In genomic region chr6:32845381-32845884, GRCh38 we compare ENCODE assay signal across 9 cellular contexts. TPM values are rescaled to one million over a fixed set of nuclear protein-coding genes. Genes with fewer than 3 reads are reported as not detected.
DNase-seq lines count a peak whose midpoint lies in the region; ATAC-seq, FAIRE-seq and TF ChIP-seq lines count a peak whose summit lies in the region.
"Had no signal": no experiment of that assay in that cellular context is flagged by ENCODE, and none has a peak within 500 bp of the region (broad histone marks: within the 10 kb centered on the region; RNA-seq: fewer than 3 reads in every experiment).

No MANE protein-coding gene starts in this region.

- H3K4me3 Mint-ChIP-seq in activated CD4-positive, alpha-beta memory T cell treated with anti-CD3 and anti-CD28 coated beads, Interleukin-2, amount 10 ng/mL, durations not matched to agents 7 days and 5 days: peak overlapping the region; percentile 97

- intact Hi-C loops in HepG2 (cut with micrococcal nuclease; ENCODE audit: unreplicated experiment) (no loop called here), transverse colon (cut with DNase I; ENCODE audit: low total_unique reads) (no loop called here)

- H3K9me3 Mint-ChIP-seq in activated CD4-positive, alpha-beta memory T cell treated with anti-CD3 and anti-CD28 coated beads, Interleukin-2, amount 10 ng/mL, durations not matched to agents 7 days and 5 days: no peaks in the 10 kb centered on the region
- H3K9me3 Mint-ChIP-seq: nephron had no signal

- no peak for TF ChIP-seq CTCF in HepG2 (CRISPR knock-in tag; IDR thresholded peaks at IDR 0.05)
- TF ChIP-seq CTCF in transverse colon (IDR thresholded peaks at IDR 0.05): no peak
- no peak for TF ChIP-seq CTCF in foreskin fibroblast (IDR thresholded peaks at IDR 0.05; ENCODE audit: low read depth, low read length)

- no peaks in the 10 kb centered on the region for H3K27me3 Mint-ChIP-seq in activated CD4-positive, alpha-beta memory T cell treated with anti-CD3 and anti-CD28 coated beads, Interleukin-2, amount 10 ng/mL, durations not matched to agents 7 days and 5 days

- TF ChIP-seq RAD21 in HepG2 (CRISPR knock-in tag; IDR thresholded peaks at IDR 0.05): no peak

- no peak for TF ChIP-seq EP300 in HepG2 (IDR thresholded peaks at IDR 0.05; ENCODE audit: low read depth in 2 of 2, low read length in 2 of 2)
- no peak for TF ChIP-seq EP300 in HepG2 (CRISPR knock-in tag; IDR thresholded peaks at IDR 0.05; ENCODE audit: borderline replicate concordance)
- no peak for TF ChIP-seq EP300 in transverse colon (IDR thresholded peaks at IDR 0.05; ENCODE audit: low read depth)

- H3K27me3 ChIP-seq in HepG2 (ENCODE audit: control insufficient read depth in 1 of 2, insufficient read depth in 2 of 2, low read length in 2 of 2): no peaks in the 10 kb centered on the region; a peak in 1 of 5 replicates
- no peaks in the 10 kb centered on the region for H3K27me3 ChIP-seq in transverse colon

- H3K4me3 ChIP-seq in HepG2 (replicated peaks in 1 of 3; ENCODE audit: insufficient read depth in 1 of 3, low read depth in 2 of 3, low read length in 3 of 3) (no peak overlapping the region), transverse colon (peak overlapping the region in 2 of 4 donors; percentile 74 to 94), foreskin fibroblast (ENCODE audit: low read depth in 1 of 2, low read length in 2 of 2) (no peak overlapping the region)

- DNase-seq in activated T-cell treated with anti-CD3 and anti-CD28 coated beads for 24 hours (ENCODE audit: low read depth) (peak; percentile 35), activated T-cell treated with anti-CD3 and anti-CD28 coated beads for 4 hours (no peak), HepG2 (ENCODE audit: low spot score) (no peak), transverse colon (peak; percentile 45), NCI-H1105 treated with DMSO at 0.1 percent for 48 hours (lab: John Stamatoyannopoulos, UW) (no peak), foreskin fibroblast (no peak), DMS153 (lab: John Stamatoyannopoulos, UW) (no peak)
- DNase-seq in activated CD4-positive, alpha-beta memory T cell treated with anti-CD3 and anti-CD28 coated beads, Interleukin-2, amount 10 ng/mL, durations not matched to agents 7 days and 5 days: peak; percentile 66

- peaks cover 95% of the 10 kb centered on the region for H3K36me3 Mint-ChIP-seq in activated CD4-positive, alpha-beta memory T cell treated with anti-CD3 and anti-CD28 coated beads, Interleukin-2, amount 10 ng/mL, durations not matched to agents 7 days and 5 days (ENCODE audit: low read depth)

- FAIRE-seq in HepG2 (lab: Jason Lieb, UNC): no peak

- H3K9me3 ChIP-seq in HepG2 (ENCODE audit: low read length): no peaks in the 10 kb centered on the region
- H3K9me3 ChIP-seq in transverse colon: no peaks in the 10 kb centered on the region

- peak overlapping the region; percentile 99 for H3K27ac Mint-ChIP-seq in activated CD4-positive, alpha-beta memory T cell treated with anti-CD3 and anti-CD28 coated beads, Interleukin-2, amount 10 ng/mL, durations not matched to agents 7 days and 5 days

- H3K27ac ChIP-seq in HepG2 (ENCODE audit: extremely low read length, insufficient read depth, low read length) (no peak overlapping the region), transverse colon (peak overlapping the region; percentile 90 to 98 (median 98))

- WGBS in HepG2 (ENCODE audit: low lambda C conversion rate): 82% methylated on average over 5 of the region's 10 CpGs
- 51 to 59% methylated on average over 3 to 10 of the region's 10 CpGs for WGBS in transverse colon (ENCODE audit: low coverage in 1 of 2), 2 donors

- ATAC-seq in HepG2: no peak

- no peaks in the 10 kb centered on the region for H4K20me1 ChIP-seq in HepG2 (ENCODE audit: insufficient read depth, low read length)

- no peak overlapping the region for H3K4me2 ChIP-seq in HepG2 (ENCODE audit: low read depth, low read length)

- H3K4me1 Mint-ChIP-seq in activated CD4-positive, alpha-beta memory T cell treated with anti-CD3 and anti-CD28 coated beads, Interleukin-2, amount 10 ng/mL, durations not matched to agents 7 days and 5 days: peaks cover 66% of the 10 kb centered on the region

- H3K4me1 ChIP-seq in HepG2 (ENCODE audit: insufficient read depth, low read length): peaks cover 16% of the 10 kb centered on the region
- peaks cover 0 to 53% (median 20%) of the 10 kb centered on the region in 4 donors for H3K4me1 ChIP-seq in transverse colon

- peaks cover 1 to 6% of the 10 kb centered on the region in 2 experiments; a peak in 2 of 5 replicates for H3K36me3 ChIP-seq in HepG2 (replicated peaks in 1 of 2; ENCODE audit: control insufficient read depth in 1 of 2, insufficient read depth in 2 of 2, low read length in 2 of 2)
- H3K36me3 ChIP-seq in transverse colon: peaks cover 0 to 48% (median 16%) of the 10 kb centered on the region in 4 donors

- BruUV-seq in HepG2 (replicated peaks; lab: Mats Ljungman, UMichigan): no TSS peak

- CTCF ChIA-PET in activated CD4-positive, alpha-beta memory T cell treated with anti-CD3 and anti-CD28 coated beads, Interleukin-2, amount 10 ng/mL, durations not matched to agents 7 days and 5 days (lab: Charles Lee): interaction anchor here (0.6 to 3.9 kb wide), 11 partner anchors 11 to 499 kb away, joined by 3 to 96 read pairs (median 5); partner anchors contain the start of genes HLA-DMA, PSMB9 and TAP1
- CTCF ChIA-PET in HepG2 (lab: Yijun Ruan, JAX; ENCODE audit: low intra/inter-chr PET ratio, low total read pairs): no interaction called here

- POLR2A ChIA-PET in activated CD4-positive, alpha-beta memory T cell treated with anti-CD3 and anti-CD28 coated beads, Interleukin-2, amount 10 ng/mL, durations not matched to agents 7 days and 5 days (lab: Charles Lee): interaction anchor here (0.8 to 16.8 kb wide), 30 partner anchors 8 to 1010 kb away, joined by 3 to 1055 read pairs (median 4); partner anchors contain the start of genes ATF6B, BRD2, GPSM3 and HLA-DMA
- POLR2A ChIA-PET in HepG2 (lab: Yijun Ruan, JAX): interaction anchor here (0.9 to 3.0 kb wide), 5 partner anchors 8 to 127 kb away, joined by 4 to 41 read pairs (median 6); partner anchors contain the start of genes PSMB9 and TAP1

- no peak overlapping the region for H2AFZ ChIP-seq in HepG2 (ENCODE audit: low read length)

- no peak overlapping the region for H3K9ac ChIP-seq in HepG2 (ENCODE audit: insufficient read depth, low read depth, low read length)

- in situ Hi-C loops in HepG2 (cut with HindIII; ENCODE audit: extremely low pct_ligation_motif_present, low pct_unique_long_range_greater_than_20kb): no loop called here
- in situ Hi-C loops in transverse colon (cut with MboI; ENCODE audit: low pct_ligation_motif_present in 1 of 4, low pct_unique_long_range_greater_than_20kb in 1 of 4, low sequenced_read_pairs in 3 of 4): no loop called here

- TF ChIP-seq POLR2A in HepG2 (IDR thresholded peaks at IDR 0.05; ENCODE audit: insufficient read depth in 1 of 2, low read depth in 2 of 2, low read length in 2 of 2) (no peak), transverse colon (IDR thresholded peaks at IDR 0.05) (no peak)

- no peaks in the 10 kb centered on the region for H3K79me2 ChIP-seq in HepG2 (ENCODE audit: insufficient read depth, low read length)

RNA-seq across cellular contexts. Expression of gene PSMB8, which starts 1.6 kb away (rescaled TPM):
- total RNA-seq in activated CD4-positive, alpha-beta memory T cell treated with anti-CD3 and anti-CD28 coated beads, Interleukin-2, amount 10 ng/mL, durations not matched to agents 7 days and 5 days: 100 to 1,000 TPM; 389 to 401 TPM
- total RNA-seq in HepG2 (2016; rRNA removed; fragmentation: Illumina TruSeq; extraction: Trizol): 64.7 and 74.9 TPM in 2 replicates
- total RNA-seq in HepG2 (2016; cell fraction: cytosol; rRNA removed; fragmentation: Illumina TruSeq; extraction: Trizol; ENCODE audit: low read depth): 17.3 and 18.5 TPM in 2 replicates
- total RNA-seq in HepG2 (2016; cell fraction: insoluble cytoplasmic fraction; rRNA removed; fragmentation: Illumina TruSeq; extraction: Trizol): 69.4 and 76.9 TPM in 2 replicates
- total RNA-seq in HepG2 (2016; cell fraction: membrane; rRNA removed; fragmentation: Illumina TruSeq; extraction: Trizol): 30.5 and 33.2 TPM in 2 replicates
- total RNA-seq in HepG2 (2016; cell fraction: nucleus; rRNA removed; fragmentation: Illumina TruSeq; extraction: Trizol): 24.1 and 26.9 TPM in 2 replicates
- 30.7 and 41.2 TPM in 2 replicates for polyA plus RNA-seq in HepG2 (2011; rRNA removed)
- polyA plus RNA-seq in HepG2 (2011; cell fraction: cytosol; rRNA removed): 43.0 and 50.9 TPM in 2 replicates
- 24.6 and 37.8 TPM in 2 replicates for polyA plus RNA-seq in HepG2 (2011; cell fraction: nucleus; rRNA removed)
- polyA plus RNA-seq in HepG2 (2012): 24.6 and 32.8 TPM in 2 replicates
- 16.9 and 17.5 TPM in 2 replicates for polyA plus RNA-seq in HepG2 (2016; cell fraction: cytosol; fragmentation: Illumina TruSeq; extraction: Trizol; ENCODE audit: low read depth)
- 67.6 and 73.1 TPM in 2 replicates for polyA plus RNA-seq in HepG2 (2016; cell fraction: insoluble cytoplasmic fraction; fragmentation: Illumina TruSeq; extraction: Trizol; ENCODE audit: low read depth)
- 25.0 and 28.1 TPM in 2 replicates for polyA plus RNA-seq in HepG2 (2016; cell fraction: membrane; fragmentation: Illumina TruSeq; extraction: Trizol; ENCODE audit: low read depth)
- 41.0 and 43.4 TPM in 2 replicates for polyA plus RNA-seq in HepG2 (2016; cell fraction: nucleus; fragmentation: Illumina TruSeq; extraction: Trizol; ENCODE audit: insufficient read depth, low read depth)
- 17.3 and 80.7 TPM in 2 replicates for polyA minus RNA-seq in HepG2 (2011; rRNA and poly(A)+ RNA removed; ENCODE audit: low replicate concordance)
- 6.2 and 7.1 TPM in 2 replicates for polyA minus RNA-seq in HepG2 (2011; cell fraction: cytosol; rRNA and poly(A)+ RNA removed)
- polyA minus RNA-seq in HepG2 (2011; cell fraction: nucleus; rRNA and poly(A)+ RNA removed): 3.9 and 6.7 TPM in 2 replicates
- 10 to 100 TPM in 3 of 4 donors, 1 to 10 TPM in 1; 9.4 to 95.2 (median 72.6) TPM for total RNA-seq in transverse colon

RNA-seq across cellular contexts. Expression of gene TAP2, which starts 6.9 kb away (rescaled TPM):
- 100 to 1,000 TPM; 203 to 211 TPM for total RNA-seq in activated CD4-positive, alpha-beta memory T cell treated with anti-CD3 and anti-CD28 coated beads, Interleukin-2, amount 10 ng/mL, durations not matched to agents 7 days and 5 days
- total RNA-seq in HepG2 (2016; rRNA removed; fragmentation: Illumina TruSeq; extraction: Trizol) (9.8 and 17.6 TPM in 2 replicates), transverse colon (10 to 100 TPM; 12.3 to 48.2 (median 27.1) TPM)
- 1.2 and 1.7 TPM in 2 replicates for total RNA-seq in HepG2 (2016; cell fraction: cytosol; rRNA removed; fragmentation: Illumina TruSeq; extraction: Trizol; ENCODE audit: low read depth)
- 9.2 and 20.2 TPM in 2 replicates for total RNA-seq in HepG2 (2016; cell fraction: insoluble cytoplasmic fraction; rRNA removed; fragmentation: Illumina TruSeq; extraction: Trizol)
- total RNA-seq in HepG2 (2016; cell fraction: membrane; rRNA removed; fragmentation: Illumina TruSeq; extraction: Trizol): 4.0 and 4.1 TPM in 2 replicates
- 21.3 and 26.0 TPM in 2 replicates for total RNA-seq in HepG2 (2016; cell fraction: nucleus; rRNA removed; fragmentation: Illumina TruSeq; extraction: Trizol)
- 10.3 and 16.2 TPM in 2 replicates for polyA plus RNA-seq in HepG2 (2011; rRNA removed)
- 7.9 and 11.8 TPM in 2 replicates for polyA plus RNA-seq in HepG2 (2011; cell fraction: cytosol; rRNA removed)
- polyA plus RNA-seq in HepG2 (2011; cell fraction: nucleus; rRNA removed): 17.4 and 34.9 TPM in 2 replicates
- 11.3 and 15.1 TPM in 2 replicates for polyA plus RNA-seq in HepG2 (2012)
- polyA plus RNA-seq in HepG2 (2016; cell fraction: cytosol; fragmentation: Illumina TruSeq; extraction: Trizol; ENCODE audit: low read depth): 0.72 and 1.6 TPM in 2 replicates
- 11.8 and 12.8 TPM in 2 replicates for polyA plus RNA-seq in HepG2 (2016; cell fraction: insoluble cytoplasmic fraction; fragmentation: Illumina TruSeq; extraction: Trizol; ENCODE audit: low read depth)
- polyA plus RNA-seq in HepG2 (2016; cell fraction: membrane; fragmentation: Illumina TruSeq; extraction: Trizol; ENCODE audit: low read depth): 2.6 and 3.1 TPM in 2 replicates
- polyA plus RNA-seq in HepG2 (2016; cell fraction: nucleus; fragmentation: Illumina TruSeq; extraction: Trizol; ENCODE audit: insufficient read depth, low read depth): 54.1 and 59.6 TPM in 2 replicates
- 39.2 and 126 TPM in 2 replicates for polyA minus RNA-seq in HepG2 (2011; rRNA and poly(A)+ RNA removed; ENCODE audit: low replicate concordance)
- 9.4 and 12.6 TPM in 2 replicates for polyA minus RNA-seq in HepG2 (2011; cell fraction: cytosol; rRNA and poly(A)+ RNA removed)
- polyA minus RNA-seq in HepG2 (2011; cell fraction: nucleus; rRNA and poly(A)+ RNA removed): 21.8 and 31.5 TPM in 2 replicates

RNA-seq across cellular contexts. Expression of gene TAP1, which starts 8.1 kb away (rescaled TPM):
- total RNA-seq in activated CD4-positive, alpha-beta memory T cell treated with anti-CD3 and anti-CD28 coated beads, Interleukin-2, amount 10 ng/mL, durations not matched to agents 7 days and 5 days: 100 to 1,000 TPM; 410 to 412 TPM
- total RNA-seq in HepG2 (2016; rRNA removed; fragmentation: Illumina TruSeq; extraction: Trizol) (23.0 and 52.2 TPM in 2 replicates), transverse colon (10 to 100 TPM; 63.2 to 87.9 (median 75.3) TPM)
- total RNA-seq in HepG2 (2016; cell fraction: cytosol; rRNA removed; fragmentation: Illumina TruSeq; extraction: Trizol; ENCODE audit: low read depth): 9.3 and 11.5 TPM in 2 replicates
- 22.7 and 50.5 TPM in 2 replicates for total RNA-seq in HepG2 (2016; cell fraction: insoluble cytoplasmic fraction; rRNA removed; fragmentation: Illumina TruSeq; extraction: Trizol)
- 19.4 and 21.5 TPM in 2 replicates for total RNA-seq in HepG2 (2016; cell fraction: membrane; rRNA removed; fragmentation: Illumina TruSeq; extraction: Trizol)
- 42.8 and 46.0 TPM in 2 replicates for total RNA-seq in HepG2 (2016; cell fraction: nucleus; rRNA removed; fragmentation: Illumina TruSeq; extraction: Trizol)
- 31.2 and 34.5 TPM in 2 replicates for polyA plus RNA-seq in HepG2 (2011; rRNA removed)
- polyA plus RNA-seq in HepG2 (2011; cell fraction: cytosol; rRNA removed): 27.9 and 29.3 TPM in 2 replicates
- 33.1 and 33.7 TPM in 2 replicates for polyA plus RNA-seq in HepG2 (2011; cell fraction: nucleus; rRNA removed)
- polyA plus RNA-seq in HepG2 (2012): 13.9 and 21.5 TPM in 2 replicates
- polyA plus RNA-seq in HepG2 (2016; cell fraction: cytosol; fragmentation: Illumina TruSeq; extraction: Trizol; ENCODE audit: low read depth): 7.3 TPM in 2 replicates
- 17.6 and 20.8 TPM in 2 replicates for polyA plus RNA-seq in HepG2 (2016; cell fraction: insoluble cytoplasmic fraction; fragmentation: Illumina TruSeq; extraction: Trizol; ENCODE audit: low read depth)
- 11.8 and 14.3 TPM in 2 replicates for polyA plus RNA-seq in HepG2 (2016; cell fraction: membrane; fragmentation: Illumina TruSeq; extraction: Trizol; ENCODE audit: low read depth)
- 60.4 and 64.9 TPM in 2 replicates for polyA plus RNA-seq in HepG2 (2016; cell fraction: nucleus; fragmentation: Illumina TruSeq; extraction: Trizol; ENCODE audit: insufficient read depth, low read depth)
- polyA minus RNA-seq in HepG2 (2011; rRNA and poly(A)+ RNA removed; ENCODE audit: low replicate concordance): 46.0 and 105 TPM in 2 replicates
- polyA minus RNA-seq in HepG2 (2011; cell fraction: cytosol; rRNA and poly(A)+ RNA removed): 18.2 and 19.3 TPM in 2 replicates
- 7.5 and 13.4 TPM in 2 replicates for polyA minus RNA-seq in HepG2 (2011; cell fraction: nucleus; rRNA and poly(A)+ RNA removed)

RNA-seq across cellular contexts. Expression of gene PSMB9, which starts 8.6 kb away (rescaled TPM):
- 100 to 1,000 TPM; 368 to 372 TPM for total RNA-seq in activated CD4-positive, alpha-beta memory T cell treated with anti-CD3 and anti-CD28 coated beads, Interleukin-2, amount 10 ng/mL, durations not matched to agents 7 days and 5 days
- total RNA-seq in HepG2 (2016; rRNA removed; fragmentation: Illumina TruSeq; extraction: Trizol) (16.0 and 21.4 TPM in 2 replicates), transverse colon (10 to 100 TPM; 14.6 to 44.1 (median 32.9) TPM)
- total RNA-seq in HepG2 (2016; cell fraction: cytosol; rRNA removed; fragmentation: Illumina TruSeq; extraction: Trizol; ENCODE audit: low read depth): 3.2 and 3.3 TPM in 2 replicates
- total RNA-seq in HepG2 (2016; cell fraction: insoluble cytoplasmic fraction; rRNA removed; fragmentation: Illumina TruSeq; extraction: Trizol): 17.4 and 26.1 TPM in 2 replicates
- total RNA-seq in HepG2 (2016; cell fraction: membrane; rRNA removed; fragmentation: Illumina TruSeq; extraction: Trizol): 4.3 and 5.5 TPM in 2 replicates
- total RNA-seq in HepG2 (2016; cell fraction: nucleus; rRNA removed; fragmentation: Illumina TruSeq; extraction: Trizol): 5.0 and 6.6 TPM in 2 replicates
- polyA plus RNA-seq in HepG2 (2011; rRNA removed): 15.6 and 17.3 TPM in 2 replicates
- 19.5 and 21.0 TPM in 2 replicates for polyA plus RNA-seq in HepG2 (2011; cell fraction: cytosol; rRNA removed)
- 4.4 and 5.1 TPM in 2 replicates for polyA plus RNA-seq in HepG2 (2011; cell fraction: nucleus; rRNA removed)
- 3.4 and 5.3 TPM in 2 replicates for polyA plus RNA-seq in HepG2 (2012)
- 4.7 and 6.1 TPM in 2 replicates for polyA plus RNA-seq in HepG2 (2016; cell fraction: cytosol; fragmentation: Illumina TruSeq; extraction: Trizol; ENCODE audit: low read depth)
- 24.7 and 26.1 TPM in 2 replicates for polyA plus RNA-seq in HepG2 (2016; cell fraction: insoluble cytoplasmic fraction; fragmentation: Illumina TruSeq; extraction: Trizol; ENCODE audit: low read depth)
- polyA plus RNA-seq in HepG2 (2016; cell fraction: membrane; fragmentation: Illumina TruSeq; extraction: Trizol; ENCODE audit: low read depth): 4.7 and 6.1 TPM in 2 replicates
- polyA plus RNA-seq in HepG2 (2016; cell fraction: nucleus; fragmentation: Illumina TruSeq; extraction: Trizol; ENCODE audit: insufficient read depth, low read depth): 10.3 and 12.6 TPM in 2 replicates
- polyA minus RNA-seq in HepG2 (2011; rRNA and poly(A)+ RNA removed; ENCODE audit: low replicate concordance): 7.4 and 20.2 TPM in 2 replicates
- polyA minus RNA-seq in HepG2 (2011; cell fraction: cytosol; rRNA and poly(A)+ RNA removed): 3.7 and 5.3 TPM in 2 replicates
- polyA minus RNA-seq in HepG2 (2011; cell fraction: nucleus; rRNA and poly(A)+ RNA removed): 2.3 and 4.8 TPM in 2 replicates

RNA-seq across cellular contexts. Expression of gene HLA-DOB, which starts 28.6 kb away (rescaled TPM):
- total RNA-seq in activated CD4-positive, alpha-beta memory T cell treated with anti-CD3 and anti-CD28 coated beads, Interleukin-2, amount 10 ng/mL, durations not matched to agents 7 days and 5 days: 1 to 10 TPM; 1.5 to 2.2 TPM
- total RNA-seq in HepG2 (2016; rRNA removed; fragmentation: Illumina TruSeq; extraction: Trizol): not detected in 2 replicates
- total RNA-seq in HepG2 (2016; cell fraction: cytosol; rRNA removed; fragmentation: Illumina TruSeq; extraction: Trizol; ENCODE audit: low read depth): not detected in 2 replicates
- 0.09 TPM in 1 of 2 replicates, not detected in the other for total RNA-seq in HepG2 (2016; cell fraction: insoluble cytoplasmic fraction; rRNA removed; fragmentation: Illumina TruSeq; extraction: Trizol)
- total RNA-seq in HepG2 (2016; cell fraction: membrane; rRNA removed; fragmentation: Illumina TruSeq; extraction: Trizol): not detected in 2 replicates
- total RNA-seq in HepG2 (2016; cell fraction: nucleus; rRNA removed; fragmentation: Illumina TruSeq; extraction: Trizol): not detected in 2 replicates
- 0.09 TPM in 1 of 2 replicates, not detected in the other for polyA plus RNA-seq in HepG2 (2011; rRNA removed)
- polyA plus RNA-seq in HepG2 (2011; cell fraction: cytosol; rRNA removed): not detected in 2 replicates
- 0.21 TPM in 2 replicates for polyA plus RNA-seq in HepG2 (2011; cell fraction: nucleus; rRNA removed)
- not detected in 2 replicates for polyA plus RNA-seq in HepG2 (2012)
- polyA plus RNA-seq in HepG2 (2016; cell fraction: cytosol; fragmentation: Illumina TruSeq; extraction: Trizol; ENCODE audit: low read depth): not detected in 2 replicates
- not detected in 2 replicates for polyA plus RNA-seq in HepG2 (2016; cell fraction: insoluble cytoplasmic fraction; fragmentation: Illumina TruSeq; extraction: Trizol; ENCODE audit: low read depth)
- polyA plus RNA-seq in HepG2 (2016; cell fraction: membrane; fragmentation: Illumina TruSeq; extraction: Trizol; ENCODE audit: low read depth): not detected in 2 replicates
- 1.1 TPM in 1 of 2 replicates, not detected in the other for polyA plus RNA-seq in HepG2 (2016; cell fraction: nucleus; fragmentation: Illumina TruSeq; extraction: Trizol; ENCODE audit: insufficient read depth, low read depth)
- 0.20 and 1.2 TPM in 2 replicates for polyA minus RNA-seq in HepG2 (2011; rRNA and poly(A)+ RNA removed; ENCODE audit: low replicate concordance)
- polyA minus RNA-seq in HepG2 (2011; cell fraction: cytosol; rRNA and poly(A)+ RNA removed): not detected in 2 replicates
- 0.52 TPM in 1 of 2 replicates, not detected in the other for polyA minus RNA-seq in HepG2 (2011; cell fraction: nucleus; rRNA and poly(A)+ RNA removed)
- 1 to 10 TPM in 1 of 4 donors, not detected in 3; 5.7 TPM for total RNA-seq in transverse colon

Comparison
In these comparisons a context has a peak if more than half of its experiments do, and no peak if none do; other contexts are left out.
1. DNase-seq: peak in activated T-cell treated with anti-CD3 and anti-CD28 coated beads for 24 hours (single experiment), activated CD4-positive, alpha-beta memory T cell treated with anti-CD3 and anti-CD28 coated beads, Interleukin-2, amount 10 ng/mL, durations not matched to agents 7 days and 5 days (single experiment) and transverse colon (single experiment); none in activated T-cell treated with anti-CD3 and anti-CD28 coated beads for 4 hours (single experiment), HepG2 (single experiment), NCI-H1105 treated with DMSO at 0.1 percent for 48 hours (single experiment), foreskin fibroblast (0 of 2) and DMS153 (single experiment).
2. RNA of gene TAP2, which starts 6.9 kb away (total RNA-seq): 203 to 211 TPM in activated CD4-positive, alpha-beta memory T cell treated with anti-CD3 and anti-CD28 coated beads, Interleukin-2, amount 10 ng/mL, durations not matched to agents 7 days and 5 days; 12.3 to 48.2 TPM in transverse colon and 1.2 to 26.0 TPM in HepG2; every median in the first group is over 4 times any median in the second.